ENCODE assay signal across 8 cellular contexts in the genomic region with DNA sequence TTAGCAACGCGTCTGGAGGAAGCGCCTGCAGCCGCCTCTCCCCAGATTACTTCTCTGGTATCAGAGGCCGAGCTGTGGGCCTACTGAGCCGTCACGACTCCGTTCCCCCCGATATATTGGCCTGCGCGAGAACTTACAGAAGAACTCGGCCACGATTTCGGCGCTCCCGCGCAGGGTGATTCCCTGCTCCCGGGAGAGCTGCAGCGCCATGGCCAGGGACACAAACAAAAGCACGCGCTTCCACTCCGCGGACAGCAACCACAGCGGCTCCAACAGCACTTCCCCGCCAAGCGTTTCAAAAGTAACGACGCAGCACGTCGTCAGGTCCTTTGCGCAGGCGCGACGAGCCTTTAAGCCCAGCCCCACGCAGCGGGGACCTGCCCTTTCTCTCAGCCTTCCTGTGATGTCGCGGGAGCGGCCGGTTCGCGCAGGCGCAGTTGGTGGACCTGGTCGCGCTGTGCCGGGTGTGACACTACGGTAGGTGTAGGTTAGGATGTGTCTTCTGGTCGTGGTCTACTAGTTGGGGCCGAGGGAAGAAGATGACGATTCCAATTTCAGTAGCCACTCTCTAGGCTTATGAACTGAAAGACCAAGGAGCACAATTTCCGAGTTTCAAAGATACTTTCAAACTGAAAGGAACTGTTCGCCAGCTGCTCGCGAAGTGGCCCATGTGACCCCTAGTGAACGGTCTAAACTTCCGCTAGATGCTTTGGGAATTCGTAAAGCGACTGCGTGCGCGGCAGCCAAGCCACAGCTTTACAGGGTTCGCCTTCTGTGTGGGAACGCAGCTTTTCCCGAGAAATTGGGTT. TPM values are rescaled to one million over a fixed set of nuclear protein-coding genes. Genes with fewer than 3 reads are reported as not detected.
DNase-seq lines count a peak whose midpoint lies in the region; ATAC-seq and TF ChIP-seq lines count a peak whose summit lies in the region.

A gene (minus strand): TSS at position 324 of the 809 bp plus-strand sequence. CDS start 114 bp downstream, at position 210.

- H3K4me1 Mint-ChIP-seq in activated B cell treated with CpG ODN at 0.5 μM for 24 hours (peaks cover 31% of the 10 kb centered on the region), immature natural killer cell (peaks cover 26 to 38% of the 10 kb centered on the region in 2 donors)

- POLR2A ChIA-PET in activated B cell treated with CpG ODN at 0.5 μM for 24 hours (lab: Charles Lee): no interaction called here

- ATAC-seq in HG03196 (IDR thresholded peaks at IDR 0.05; ENCODE audit: unreplicated experiment) (peak; percentile 91), activated B cell treated with CpG ODN at 0.5 μM for 24 hours (ENCODE audit: low read depth) (peak; percentile 94)

- H3K27me3 Mint-ChIP-seq in activated B cell treated with CpG ODN at 0.5 μM for 24 hours: no peaks in the 10 kb centered on the region
- H3K27me3 Mint-ChIP-seq in immature natural killer cell (ENCODE audit: low read depth in 3 of 3): peaks cover 3 to 9% (median 4%) of the 10 kb centered on the region in 3 donors

- TF ChIP-seq CTCF in activated B cell treated with CpG ODN at 0.5 μM for 24 hours (IDR thresholded peaks at IDR 0.05): no peak

- in situ Hi-C loops in GM18951 (cut with MboI; ENCODE audit: low sequenced_read_pairs, unreplicated experiment): no loop called here

- intact Hi-C loops in activated B cell treated with CpG ODN at 0.5 μM for 24 hours (cut with micrococcal nuclease): loop anchor here (1.0 kb wide), 3 partner anchors 612 to 1630 kb away; a partner anchor contains a TSS

- H3K9me3 Mint-ChIP-seq in activated B cell treated with CpG ODN at 0.5 μM for 24 hours: no peaks in the 10 kb centered on the region
- H3K9me3 Mint-ChIP-seq in immature natural killer cell: peaks cover 0 to 2% (median 0%) of the 10 kb centered on the region in 6 donors

- CTCF ChIA-PET in activated B cell treated with CpG ODN at 0.5 μM for 24 hours (lab: Charles Lee): no interaction called here

- H3K36me3 Mint-ChIP-seq in activated B cell treated with CpG ODN at 0.5 μM for 24 hours (ENCODE audit: low read depth) (peaks cover 4% of the 10 kb centered on the region), immature natural killer cell (peaks cover 0 to 4% (median 3%) of the 10 kb centered on the region in 3 donors)

- peak within 1 kb of the TSS; percentile 98 for H3K27ac ChIP-seq in caudate nucleus (ENCODE audit: low read depth, low read length)

- peak; percentile 99 for DNase-seq in AG08395 (ENCODE audit: low spot score)
- peak; percentile 96 for DNase-seq in NCI-H345 (lab: John Stamatoyannopoulos, UW)
- DNase-seq in activated B cell treated with CpG ODN at 0.5 μM for 24 hours: peak; percentile 95
- DNase-seq in caudate nucleus (lab: John Stamatoyannopoulos, UW): peak; percentile 73 to 99 (median 97)
- peak; percentile 98 to 99 (median 99) for DNase-seq in immature natural killer cell
- DNase-seq in smooth muscle cell of the brain vasculature (ENCODE audit: low read depth, low spot score): peak; percentile 97

- H3K4me3 Mint-ChIP-seq in activated B cell treated with CpG ODN at 0.5 μM for 24 hours: peak within 1 kb of the TSS; percentile 99
- peak within 1 kb of the TSS; percentile 84 to 97 (median 94) for H3K4me3 Mint-ChIP-seq in immature natural killer cell

- TF ChIP-seq POLR2A in GM18951 (IDR thresholded peaks at IDR 0.05; ENCODE audit: extremely low read depth, insufficient read depth, insufficient read length): peak; percentile 91

- peak within 1 kb of the TSS; percentile 97 for H3K27ac Mint-ChIP-seq in activated B cell treated with CpG ODN at 0.5 μM for 24 hours
- H3K27ac Mint-ChIP-seq in immature natural killer cell: peak within 1 kb of the TSS; percentile 96 to 100 (median 98)

RNA-seq across cellular contexts. Expression of the gene that starts here (rescaled TPM):
- total RNA-seq in activated B cell treated with CpG ODN at 0.5 μM for 24 hours: 3.4 and 5.4 TPM in 2 replicates
- polyA plus RNA-seq in immature natural killer cell: 10 to 100 TPM in 1 of 3 donors, 1 to 10 TPM in 2; 7.8 to 10.7 (median 9.3) TPM

Comparison
In these comparisons a context has a peak if more than half of its experiments do, and no peak if none do; other contexts are left out.
1. Peak in every context shown above with its lines: DNase-seq, ATAC-seq and H3K27ac ChIP-seq.